Comparison of ENCODE assay signal across 1 cellular context in genomic region chr19:18393836-18394235, GRCh38.
TF ChIP-seq lines count a peak whose summit lies in the region.

No MANE protein-coding gene starts in this region.

TF ChIP-seq in GM12878, 131 proteins besides CTCF, POLR2A, EP300 and RAD21:
- TF ChIP-seq POU2F2 (IDR thresholded peaks at IDR 0.05; ENCODE audit: borderline replicate concordance, low read depth, low read length) (peak; percentile 87; the same call in 1 of the 3 replicates), ZNF687 (IDR thresholded peaks at IDR 0.05) (0 out of 2 replicates have a peak, but pooled peaks have one; percentile 23), CBX5 (IDR thresholded peaks at IDR 0.05; ENCODE audit: low read depth) (no peak), STAT1 (conservative IDR thresholded peaks at IDR 0.05) (no peak), SPI1 (IDR thresholded peaks at IDR 0.05; ENCODE audit: borderline replicate concordance, insufficient read depth, low read depth, low read length) (peak; percentile 38; the same call in 1 of the 2 replicates)
TF ChIP-seq in GM12878: peak in this region for 3.
